ENCODE assay signal across 28 cellular contexts in the genomic region with DNA sequence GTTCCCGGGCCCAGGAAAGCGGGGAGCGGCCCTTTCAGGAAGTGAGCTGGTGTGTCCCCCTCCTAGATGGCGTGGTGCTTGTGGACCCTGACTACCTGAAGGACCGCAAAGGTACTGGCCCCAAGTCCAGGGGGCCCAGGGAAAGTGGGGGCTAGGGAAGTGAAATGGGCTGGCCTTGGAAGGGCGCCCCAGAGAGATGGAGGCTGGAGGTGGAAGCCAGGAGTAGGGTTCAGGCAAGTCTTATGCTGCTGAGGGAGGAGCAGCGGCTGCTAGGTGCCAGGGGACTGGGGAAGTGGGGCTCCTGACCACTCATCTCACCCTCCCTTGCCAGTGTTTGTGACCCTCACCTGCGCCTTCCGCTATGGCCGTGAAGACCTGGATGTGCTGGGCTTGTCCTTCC. TPM values are rescaled to one million over a fixed set of nuclear protein-coding genes. Genes with fewer than 3 reads are reported as not detected.
DNase-seq lines count a peak whose midpoint lies in the region; ATAC-seq and TF ChIP-seq lines count a peak whose summit lies in the region.
"Had no signal": no experiment of that assay in that cellular context is flagged by ENCODE, and none has a peak within 500 bp of the region (broad histone marks: within the 10 kb centered on the region; RNA-seq: fewer than 3 reads in every experiment).

No MANE protein-coding gene starts in this region.

- H3K27ac ChIP-seq in CD4-positive, alpha-beta memory T cell (ENCODE audit: low read depth, low read length), result peak overlapping the region; percentile 50
- H3K27ac ChIP-seq: esophagus muscularis mucosa, GM23248 had no signal

- H3K27me3 Mint-ChIP-seq in activated CD4-positive, alpha-beta T cell treated with anti-CD3 and anti-CD28 coated beads for 36 hours, result no peaks in the 10 kb centered on the region
- no peaks in the 10 kb centered on the region for H3K27me3 Mint-ChIP-seq in CD4-positive, alpha-beta memory T cell
- no peaks in the 10 kb centered on the region for H3K27me3 Mint-ChIP-seq in natural killer cell (ENCODE audit: low read depth in 2 of 2)
- H3K27me3 Mint-ChIP-seq: brain, type B pancreatic cell had no signal

- no peaks in the 10 kb centered on the region for H3K9me3 ChIP-seq in CD4-positive, alpha-beta memory T cell (ENCODE audit: control insufficient read depth in 1 of 2, low read length in 2 of 2)
- H3K9me3 ChIP-seq: esophagus muscularis mucosa had no signal

- H3K4me1 Mint-ChIP-seq in activated CD4-positive, alpha-beta T cell treated with anti-CD3 and anti-CD28 coated beads for 36 hours, result peaks cover 36% of the 10 kb centered on the region
- peaks cover 31 to 52% (median 41%) of the 10 kb centered on the region in 4 donors for H3K4me1 Mint-ChIP-seq in CD4-positive, alpha-beta memory T cell
- H3K4me1 Mint-ChIP-seq in natural killer cell, result peaks cover 53 to 85% of the 10 kb centered on the region in 2 donors

- POLR2A ChIA-PET in activated CD4-positive, alpha-beta T cell treated with anti-CD3 and anti-CD28 coated beads for 36 hours (lab: Charles Lee), result no interaction called here
- POLR2A ChIA-PET in CD4-positive, alpha-beta memory T cell (lab: Charles Lee; ENCODE audit: partially characterized antibody), result interaction anchor here (0.6 to 7.0 kb wide), 10 partner anchors 8 to 251 kb away, joined by 3 to 52 read pairs (median 4); a partner anchor contains a TSS

- no peaks in the 10 kb centered on the region for H3K27me3 ChIP-seq in CD4-positive, alpha-beta memory T cell (ENCODE audit: insufficient read depth, low read length)
- H3K27me3 ChIP-seq: esophagus muscularis mucosa had no signal

- peaks cover 41% of the 10 kb centered on the region for H3K36me3 Mint-ChIP-seq in activated CD4-positive, alpha-beta T cell treated with anti-CD3 and anti-CD28 coated beads for 36 hours (ENCODE audit: low read depth)
- H3K36me3 Mint-ChIP-seq in CD4-positive, alpha-beta memory T cell, result peaks cover 32 to 54% of the 10 kb centered on the region in 2 donors
- peaks cover 24 to 35% of the 10 kb centered on the region in 2 donors for H3K36me3 Mint-ChIP-seq in activated naive CD4-positive, alpha-beta T cell treated with anti-CD3 and anti-CD28 coated beads, Interleukin-2, amount 50 U/mL, for 72 hours
- H3K36me3 Mint-ChIP-seq in natural killer cell, result peaks cover 7% of the 10 kb centered on the region

- no peak for TF ChIP-seq CTCF in natural killer cell (IDR thresholded peaks at IDR 0.05)

- intact Hi-C loops in activated CD4-positive, alpha-beta T cell treated with anti-CD3 and anti-CD28 coated beads for 36 hours (cut with DNase I, micrococcal nuclease), result no loop called here
- intact Hi-C loops in CD4-positive, alpha-beta memory T cell (cut with micrococcal nuclease), result no loop called here
- intact Hi-C loops in natural killer cell (cut with micrococcal nuclease), result no loop called here

- no peak overlapping the region for H3K4me3 Mint-ChIP-seq in activated CD4-positive, alpha-beta T cell treated with anti-CD3 and anti-CD28 coated beads for 36 hours
- H3K4me3 Mint-ChIP-seq in CD4-positive, alpha-beta memory T cell, result peak overlapping the region in 5 of 8 donors; percentile 79 to 93 (median 85)
- H3K4me3 Mint-ChIP-seq in natural killer cell, result peak overlapping the region; percentile 87
- H3K4me3 Mint-ChIP-seq: HFFc6, type B pancreatic cell had no signal

- CTCF ChIA-PET in activated CD4-positive, alpha-beta T cell treated with anti-CD3 and anti-CD28 coated beads for 36 hours (lab: Charles Lee), result no interaction called here
- CTCF ChIA-PET in CD4-positive, alpha-beta memory T cell (lab: Charles Lee; ENCODE audit: partially characterized antibody), result interaction anchor here (1.1 to 1.8 kb wide), 3 partner anchors 16 to 187 kb away, joined by 5 to 8 read pairs (median 6); a partner anchor contains a TSS

- peaks cover 44% of the 10 kb centered on the region for H3K36me3 ChIP-seq in CD4-positive, alpha-beta memory T cell (ENCODE audit: insufficient read depth, low read length)

- peak overlapping the region; percentile 92 for H3K27ac Mint-ChIP-seq in activated CD4-positive, alpha-beta T cell treated with anti-CD3 and anti-CD28 coated beads for 36 hours
- H3K27ac Mint-ChIP-seq in CD4-positive, alpha-beta memory T cell, result peak overlapping the region; percentile 86 to 98 (median 96)
- peak overlapping the region; percentile 84 to 97 for H3K27ac Mint-ChIP-seq in activated naive CD4-positive, alpha-beta T cell treated with anti-CD3 and anti-CD28 coated beads, Interleukin-2, amount 50 U/mL, for 72 hours
- peak overlapping the region; percentile 90 to 96 for H3K27ac Mint-ChIP-seq in natural killer cell
- H3K27ac Mint-ChIP-seq: HFFc6, type B pancreatic cell had no signal

- H3K4me3 ChIP-seq in CD4-positive, alpha-beta memory T cell (ENCODE audit: low read length in 2 of 2), result no peak overlapping the region
- H3K4me3 ChIP-seq: esophagus muscularis mucosa, GM23248, smooth muscle cell had no signal

- ATAC-seq in activated CD4-positive, alpha-beta T cell treated with anti-CD3 and anti-CD28 coated beads for 36 hours, result no peak
- ATAC-seq in activated naive CD4-positive, alpha-beta T cell treated with anti-CD3 and anti-CD28 coated beads, Interleukin-2, amount 50 U/mL, for 72 hours, result no peak
- ATAC-seq in natural killer cell (no peak), HG03108 (IDR thresholded peaks at IDR 0.05; ENCODE audit: unreplicated experiment) (no peak)
- ATAC-seq: Right ventricle myocardium inferior had no signal

- no peak for DNase-seq in activated CD4-positive, alpha-beta T cell treated with anti-CD3 and anti-CD28 coated beads for 36 hours
- DNase-seq in activated CD4-positive, alpha-beta T cell treated with anti-CD3 and anti-CD28 coated beads, Interleukin-2, amount 50 U/mL, for 1 hour, result no peak
- DNase-seq in CD4-positive, alpha-beta memory T cell, result no peak
- DNase-seq in activated naive CD4-positive, alpha-beta T cell treated with anti-CD3 and anti-CD28 coated beads, Interleukin-2, amount 50 U/mL, for 72 hours (ENCODE audit: low spot score in 2 of 2), result no peak
- DNase-seq in natural killer cell (no peak), NCI-H2107 treated with DMSO at 0.1 percent for 48 hours (lab: John Stamatoyannopoulos, UW; ENCODE audit: unreplicated experiment) (no peak)
- no peak for DNase-seq in effector CD8-positive, alpha-beta T cell (lab: John Stamatoyannopoulos, UW)
- DNase-seq: activated CD4-positive, alpha-beta T cell treated with anti-CD3 and anti-CD28 coated beads for 1 hour; Calu3; GM23248; HFFc6; NCI-H1694; NCI-H2227 treated with DMSO at 0.1 percent for 48 hours; NCI-H774; occipital lobe; retina; stimulated activated CD4-positive, alpha-beta T cell treated with anti-CD3 and anti-CD28 coated beads, Interleukin-4, amount 100 ng/mL, for 1 hour had no signal

- H3K4me1 ChIP-seq in CD4-positive, alpha-beta memory T cell (ENCODE audit: insufficient read depth, low read length), result peaks cover 54% of the 10 kb centered on the region

- no peaks in the 10 kb centered on the region for H3K9me3 Mint-ChIP-seq in activated CD4-positive, alpha-beta T cell treated with anti-CD3 and anti-CD28 coated beads for 36 hours (ENCODE audit: low read depth)
- H3K9me3 Mint-ChIP-seq in CD4-positive, alpha-beta memory T cell, result no peaks in the 10 kb centered on the region
- H3K9me3 Mint-ChIP-seq in activated naive CD4-positive, alpha-beta T cell treated with anti-CD3 and anti-CD28 coated beads, Interleukin-2, amount 50 U/mL, for 72 hours, result no peaks in the 10 kb centered on the region
- no peaks in the 10 kb centered on the region for H3K9me3 Mint-ChIP-seq in natural killer cell
- H3K9me3 Mint-ChIP-seq: brain, HFFc6, type B pancreatic cell had no signal

RNA-seq across cellular contexts. Expression of a gene that starts 5.6 kb away (rescaled TPM):
- 100 to 1,000 TPM; 168 to 175 TPM for total RNA-seq in activated CD4-positive, alpha-beta T cell treated with anti-CD3 and anti-CD28 coated beads for 36 hours
- 100 to 1,000 TPM; 340 to 341 TPM for total RNA-seq in CD4-positive, alpha-beta memory T cell
- 10 to 100 TPM; 54.5 to 56.7 TPM for polyA plus RNA-seq in CD4-positive, alpha-beta memory T cell
- total RNA-seq in activated naive CD4-positive, alpha-beta T cell treated with anti-CD3 and anti-CD28 coated beads, Interleukin-2, amount 50 U/mL, for 72 hours, result 100 to 1,000 TPM; 209 to 271 TPM
- 100 to 1,000 TPM; 314 to 374 (median 335) TPM for total RNA-seq in natural killer cell

RNA-seq across cellular contexts. Expression of a gene that starts 12.1 kb away (rescaled TPM):
- 100 to 1,000 TPM in 1 of 2 experiments, 10 to 100 TPM in 1; 94.1 to 102 TPM for total RNA-seq in activated CD4-positive, alpha-beta T cell treated with anti-CD3 and anti-CD28 coated beads for 36 hours
- 10 to 100 TPM; 78.0 to 81.8 TPM for total RNA-seq in CD4-positive, alpha-beta memory T cell
- polyA plus RNA-seq in CD4-positive, alpha-beta memory T cell, result 10 to 100 TPM in 1 of 2 donors, 1 to 10 TPM in 1; 6.0 to 11.1 TPM
- 100 to 1,000 TPM in 1 of 2 donors, 10 to 100 TPM in 1; 99.1 to 126 TPM for total RNA-seq in activated naive CD4-positive, alpha-beta T cell treated with anti-CD3 and anti-CD28 coated beads, Interleukin-2, amount 50 U/mL, for 72 hours
- total RNA-seq in natural killer cell, result 10 to 100 TPM; 32.3 to 45.8 (median 43.5) TPM

RNA-seq across cellular contexts. Expression of a gene that starts 15.1 kb away (rescaled TPM):
- total RNA-seq in activated CD4-positive, alpha-beta T cell treated with anti-CD3 and anti-CD28 coated beads for 36 hours, result 10 to 100 TPM; 16.7 to 22.9 TPM
- total RNA-seq in CD4-positive, alpha-beta memory T cell, result 10 to 100 TPM; 31.7 to 35.4 TPM
- 10 to 100 TPM; 37.5 to 54.0 TPM for polyA plus RNA-seq in CD4-positive, alpha-beta memory T cell
- 10 to 100 TPM; 22.8 to 24.5 TPM for total RNA-seq in activated naive CD4-positive, alpha-beta T cell treated with anti-CD3 and anti-CD28 coated beads, Interleukin-2, amount 50 U/mL, for 72 hours
- 10 to 100 TPM in 2 of 3 donors, 1 to 10 TPM in 1; 9.1 to 15.0 (median 10.5) TPM for total RNA-seq in natural killer cell

RNA-seq across cellular contexts. Expression of a gene that starts 23.6 kb away (rescaled TPM):
- under 1 TPM; 0.09 to 0.11 TPM for total RNA-seq in activated CD4-positive, alpha-beta T cell treated with anti-CD3 and anti-CD28 coated beads for 36 hours
- total RNA-seq in CD4-positive, alpha-beta memory T cell, result under 1 TPM; 0.41 to 0.44 TPM
- under 1 TPM in 1 of 2 donors, not detected in 1; 0.15 TPM for polyA plus RNA-seq in CD4-positive, alpha-beta memory T cell
- total RNA-seq in activated naive CD4-positive, alpha-beta T cell treated with anti-CD3 and anti-CD28 coated beads, Interleukin-2, amount 50 U/mL, for 72 hours, result under 1 TPM; 0.29 to 0.36 TPM
- total RNA-seq in natural killer cell, result 1 to 10 TPM in 1 of 3 donors, under 1 TPM in 2; 0.52 to 3.5 (median 0.93) TPM
- total RNA-seq: Daoy, frontal cortex, HFFc6, HT1080, lung microvascular endothelial cell, OCI-LY7, smooth muscle cell had no signal
- polyA plus RNA-seq: smooth muscle cell had no signal

RNA-seq across cellular contexts. Expression of a gene that starts 23.6 kb away (rescaled TPM):
- total RNA-seq in activated CD4-positive, alpha-beta T cell treated with anti-CD3 and anti-CD28 coated beads for 36 hours, result 1 to 10 TPM; 1.7 to 2.5 TPM
- 1 to 10 TPM; 3.2 to 3.4 TPM for total RNA-seq in CD4-positive, alpha-beta memory T cell
- 1 to 10 TPM; 1.8 to 3.8 TPM for polyA plus RNA-seq in CD4-positive, alpha-beta memory T cell
- total RNA-seq in activated naive CD4-positive, alpha-beta T cell treated with anti-CD3 and anti-CD28 coated beads, Interleukin-2, amount 50 U/mL, for 72 hours, result 1 to 10 TPM; 4.9 to 6.1 TPM
- 10 to 100 TPM in 2 of 3 donors, 1 to 10 TPM in 1; 4.0 to 31.8 (median 16.0) TPM for total RNA-seq in natural killer cell
- total RNA-seq: OCI-LY7 had no signal
